ENCODE assay signal across 1 cellular context in the genomic region with DNA sequence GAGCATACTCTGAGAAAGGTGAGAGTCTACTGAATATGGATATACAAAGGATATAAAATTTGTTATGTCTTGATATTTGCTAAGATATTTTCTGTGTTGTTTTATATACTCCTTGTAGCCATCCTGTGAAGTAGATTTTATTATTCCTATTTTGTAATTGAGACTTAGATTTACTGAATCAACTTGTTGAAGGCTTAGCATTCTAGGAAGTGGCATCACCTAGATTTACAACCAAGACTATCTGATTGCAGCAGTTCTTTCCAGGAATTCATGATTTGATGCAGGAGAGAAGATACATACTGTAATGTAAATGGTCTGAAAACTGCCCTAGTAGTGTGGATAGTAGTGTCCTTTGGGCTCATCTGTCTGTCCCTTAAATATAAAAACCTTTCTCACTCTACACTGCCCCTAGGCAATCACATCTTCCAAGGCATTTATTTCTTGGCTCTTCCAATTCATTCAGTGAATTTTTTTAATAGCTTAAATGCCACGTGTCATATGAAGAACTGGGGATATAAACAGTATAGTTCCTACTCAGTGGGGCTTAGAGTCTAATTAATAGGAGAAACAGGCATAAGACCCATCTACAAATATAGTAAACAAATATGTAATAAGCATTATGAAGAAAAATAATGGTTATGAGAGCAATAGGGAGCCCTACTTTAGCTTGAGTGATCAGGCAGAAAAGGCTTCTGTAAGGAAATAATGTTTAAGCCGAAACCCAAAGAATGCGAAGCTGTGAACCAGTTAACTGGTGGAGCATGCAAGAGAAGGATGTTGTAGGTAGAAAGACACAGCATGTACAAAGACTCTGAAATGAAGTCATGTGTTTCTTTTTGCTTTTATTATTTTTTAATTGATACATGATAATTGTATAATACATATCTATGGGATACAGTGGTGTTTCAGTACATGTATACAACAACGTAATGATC.
TF ChIP-seq lines count a peak whose summit lies in the region.

No MANE protein-coding gene starts in this region.

TF ChIP-seq in WTC11, 78 proteins besides CTCF, POLR2A, EP300 and RAD21 (continued from another document):
- TF ChIP-seq, protein P1, sequence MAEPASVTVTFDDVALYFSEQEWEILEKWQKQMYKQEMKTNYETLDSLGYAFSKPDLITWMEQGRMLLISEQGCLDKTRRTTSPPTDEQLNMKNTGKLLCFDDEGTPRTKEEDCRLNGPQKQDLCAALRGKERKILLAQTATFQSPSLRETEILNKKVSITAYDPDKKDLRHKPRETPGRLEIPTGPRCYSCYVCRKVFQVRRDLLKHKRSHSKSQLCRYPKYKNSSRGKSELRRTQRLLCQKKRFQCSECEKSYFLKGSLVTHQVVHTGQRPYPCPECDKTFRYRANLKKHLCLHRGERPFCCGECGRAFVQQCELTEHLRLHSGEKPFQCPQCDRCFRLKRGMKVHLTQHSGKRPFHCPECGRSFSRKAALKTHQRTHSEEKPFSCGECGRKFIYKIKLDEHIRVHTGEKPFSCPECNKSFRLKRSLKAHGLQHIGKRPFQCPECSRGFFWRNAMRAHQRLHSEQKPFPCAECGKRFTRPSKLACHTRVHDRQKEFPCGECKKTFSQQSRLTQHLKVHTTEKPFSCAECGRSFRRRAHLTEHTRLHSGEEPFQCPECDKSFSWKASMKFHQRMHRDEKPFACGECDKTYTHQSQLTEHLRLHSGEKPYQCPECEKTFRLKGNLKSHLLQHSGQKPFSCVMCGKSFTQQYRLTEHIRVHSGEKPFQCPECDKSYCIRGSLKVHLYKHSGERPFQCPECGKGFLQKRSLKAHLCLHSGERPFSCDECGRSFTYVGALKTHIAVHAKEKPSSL (CRISPR knock-in tag; conservative IDR thresholded peaks at IDR 0.05): no peak
- TF ChIP-seq ZNF396 (CRISPR knock-in tag; IDR thresholded peaks at IDR 0.05; ENCODE audit: borderline replicate concordance) (no peak), MXD4 (CRISPR knock-in tag; IDR thresholded peaks at IDR 0.05; ENCODE audit: borderline replicate concordance) (no peak), HMGA2 (CRISPR knock-in tag; IDR thresholded peaks at IDR 0.05) (no peak), ELF4 (CRISPR knock-in tag; IDR thresholded peaks at IDR 0.05; ENCODE audit: low read depth) (no peak), NFE2L1 (CRISPR knock-in tag; IDR thresholded peaks at IDR 0.05) (no peak), SMAD3 (CRISPR knock-in tag; IDR thresholded peaks at IDR 0.05; ENCODE audit: borderline replicate concordance) (no peak)
- TF ChIP-seq, protein P2, sequence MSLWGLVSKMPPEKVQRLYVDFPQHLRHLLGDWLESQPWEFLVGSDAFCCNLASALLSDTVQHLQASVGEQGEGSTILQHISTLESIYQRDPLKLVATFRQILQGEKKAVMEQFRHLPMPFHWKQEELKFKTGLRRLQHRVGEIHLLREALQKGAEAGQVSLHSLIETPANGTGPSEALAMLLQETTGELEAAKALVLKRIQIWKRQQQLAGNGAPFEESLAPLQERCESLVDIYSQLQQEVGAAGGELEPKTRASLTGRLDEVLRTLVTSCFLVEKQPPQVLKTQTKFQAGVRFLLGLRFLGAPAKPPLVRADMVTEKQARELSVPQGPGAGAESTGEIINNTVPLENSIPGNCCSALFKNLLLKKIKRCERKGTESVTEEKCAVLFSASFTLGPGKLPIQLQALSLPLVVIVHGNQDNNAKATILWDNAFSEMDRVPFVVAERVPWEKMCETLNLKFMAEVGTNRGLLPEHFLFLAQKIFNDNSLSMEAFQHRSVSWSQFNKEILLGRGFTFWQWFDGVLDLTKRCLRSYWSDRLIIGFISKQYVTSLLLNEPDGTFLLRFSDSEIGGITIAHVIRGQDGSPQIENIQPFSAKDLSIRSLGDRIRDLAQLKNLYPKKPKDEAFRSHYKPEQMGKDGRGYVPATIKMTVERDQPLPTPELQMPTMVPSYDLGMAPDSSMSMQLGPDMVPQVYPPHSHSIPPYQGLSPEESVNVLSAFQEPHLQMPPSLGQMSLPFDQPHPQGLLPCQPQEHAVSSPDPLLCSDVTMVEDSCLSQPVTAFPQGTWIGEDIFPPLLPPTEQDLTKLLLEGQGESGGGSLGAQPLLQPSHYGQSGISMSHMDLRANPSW (CRISPR knock-in tag; conservative IDR thresholded peaks at IDR 0.05; ENCODE audit: low read depth): no peak
- TF ChIP-seq, protein P3, sequence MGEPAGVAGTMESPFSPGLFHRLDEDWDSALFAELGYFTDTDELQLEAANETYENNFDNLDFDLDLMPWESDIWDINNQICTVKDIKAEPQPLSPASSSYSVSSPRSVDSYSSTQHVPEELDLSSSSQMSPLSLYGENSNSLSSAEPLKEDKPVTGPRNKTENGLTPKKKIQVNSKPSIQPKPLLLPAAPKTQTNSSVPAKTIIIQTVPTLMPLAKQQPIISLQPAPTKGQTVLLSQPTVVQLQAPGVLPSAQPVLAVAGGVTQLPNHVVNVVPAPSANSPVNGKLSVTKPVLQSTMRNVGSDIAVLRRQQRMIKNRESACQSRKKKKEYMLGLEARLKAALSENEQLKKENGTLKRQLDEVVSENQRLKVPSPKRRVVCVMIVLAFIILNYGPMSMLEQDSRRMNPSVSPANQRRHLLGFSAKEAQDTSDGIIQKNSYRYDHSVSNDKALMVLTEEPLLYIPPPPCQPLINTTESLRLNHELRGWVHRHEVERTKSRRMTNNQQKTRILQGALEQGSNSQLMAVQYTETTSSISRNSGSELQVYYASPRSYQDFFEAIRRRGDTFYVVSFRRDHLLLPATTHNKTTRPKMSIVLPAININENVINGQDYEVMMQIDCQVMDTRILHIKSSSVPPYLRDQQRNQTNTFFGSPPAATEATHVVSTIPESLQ (CRISPR knock-in tag; IDR thresholded peaks at IDR 0.05): no peak
- TF ChIP-seq, protein P4, sequence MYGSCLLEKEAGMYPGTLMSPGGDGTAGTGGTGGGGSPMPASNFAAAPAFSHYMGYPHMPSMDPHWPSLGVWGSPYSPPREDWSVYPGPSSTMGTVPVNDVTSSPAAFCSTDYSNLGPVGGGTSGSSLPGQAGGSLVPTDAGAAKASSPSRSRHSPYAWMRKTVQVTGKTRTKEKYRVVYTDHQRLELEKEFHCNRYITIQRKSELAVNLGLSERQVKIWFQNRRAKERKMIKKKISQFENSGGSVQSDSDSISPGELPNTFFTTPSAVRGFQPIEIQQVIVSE (CRISPR knock-in tag; IDR thresholded peaks at IDR 0.05; ENCODE audit: borderline replicate concordance): no peak
TF ChIP-seq in WTC11: peak in this region for 0.
